1 cellular context compared by ENCODE assay signal in genomic region chr6:117481278-117481925, GRCh38.
A peak's percentile ranks its signal among the peaks of the same experiment; 100 is the strongest.
TF ChIP-seq lines count a peak whose summit lies in the region.

No MANE protein-coding gene starts in this region.

TF ChIP-seq in HepG2, 621 proteins besides CTCF, POLR2A, EP300 and RAD21 (continued from another document and continues in another):
- TF ChIP-seq STAT6 (CRISPR knock-in tag; IDR thresholded peaks at IDR 0.05; ENCODE audit: borderline replicate concordance): no peak
- TF ChIP-seq TBX2 (CRISPR knock-in tag; IDR thresholded peaks at IDR 0.05; ENCODE audit: borderline replicate concordance): peak; percentile 92
- no peak for TF ChIP-seq SMARCC2 (IDR thresholded peaks at IDR 0.05)
- TF ChIP-seq PRPF4 (IDR thresholded peaks at IDR 0.05; ENCODE audit: low read depth, low read length, poor library complexity, severe bottlenecking): no peak
- no peak for TF ChIP-seq RORA (CRISPR knock-in tag; IDR thresholded peaks at IDR 0.05)
- peak; percentile 72 for TF ChIP-seq BORCS8-MEF2B (CRISPR knock-in tag; IDR thresholded peaks at IDR 0.05)
- no peak for TF ChIP-seq NR3C1 (CRISPR knock-in tag; IDR thresholded peaks at IDR 0.05)
- TF ChIP-seq, protein P1, sequence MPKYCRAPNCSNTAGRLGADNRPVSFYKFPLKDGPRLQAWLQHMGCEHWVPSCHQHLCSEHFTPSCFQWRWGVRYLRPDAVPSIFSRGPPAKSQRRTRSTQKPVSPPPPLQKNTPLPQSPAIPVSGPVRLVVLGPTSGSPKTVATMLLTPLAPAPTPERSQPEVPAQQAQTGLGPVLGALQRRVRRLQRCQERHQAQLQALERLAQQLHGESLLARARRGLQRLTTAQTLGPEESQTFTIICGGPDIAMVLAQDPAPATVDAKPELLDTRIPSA (CRISPR knock-in tag; IDR thresholded peaks at IDR 0.05; ENCODE audit: borderline replicate concordance): no peak
- TF ChIP-seq ZNF431 (CRISPR knock-in tag; IDR thresholded peaks at IDR 0.05; ENCODE audit: borderline replicate concordance, low read depth): peak; percentile 67
- no peak for TF ChIP-seq SMAD1 (CRISPR knock-in tag; IDR thresholded peaks at IDR 0.05; ENCODE audit: borderline replicate concordance, low read depth)
- no peak for TF ChIP-seq ZNF570 (CRISPR knock-in tag; IDR thresholded peaks at IDR 0.05; ENCODE audit: borderline replicate concordance)
- TF ChIP-seq, protein P2, sequence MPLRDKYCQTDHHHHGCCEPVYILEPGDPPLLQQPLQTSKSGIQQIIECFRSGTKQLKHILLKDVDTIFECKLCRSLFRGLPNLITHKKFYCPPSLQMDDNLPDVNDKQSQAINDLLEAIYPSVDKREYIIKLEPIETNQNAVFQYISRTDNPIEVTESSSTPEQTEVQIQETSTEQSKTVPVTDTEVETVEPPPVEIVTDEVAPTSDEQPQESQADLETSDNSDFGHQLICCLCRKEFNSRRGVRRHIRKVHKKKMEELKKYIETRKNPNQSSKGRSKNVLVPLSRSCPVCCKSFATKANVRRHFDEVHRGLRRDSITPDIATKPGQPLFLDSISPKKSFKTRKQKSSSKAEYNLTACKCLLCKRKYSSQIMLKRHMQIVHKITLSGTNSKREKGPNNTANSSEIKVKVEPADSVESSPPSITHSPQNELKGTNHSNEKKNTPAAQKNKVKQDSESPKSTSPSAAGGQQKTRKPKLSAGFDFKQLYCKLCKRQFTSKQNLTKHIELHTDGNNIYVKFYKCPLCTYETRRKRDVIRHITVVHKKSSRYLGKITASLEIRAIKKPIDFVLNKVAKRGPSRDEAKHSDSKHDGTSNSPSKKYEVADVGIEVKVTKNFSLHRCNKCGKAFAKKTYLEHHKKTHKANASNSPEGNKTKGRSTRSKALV (CRISPR knock-in tag; IDR thresholded peaks at IDR 0.05): peak; percentile 93; the same call in 1 of the 2 replicates
- TF ChIP-seq ZNF737 (CRISPR knock-in tag; IDR thresholded peaks at IDR 0.05; ENCODE audit: borderline replicate concordance): no peak
- no peak for TF ChIP-seq ZSCAN29 (CRISPR knock-in tag; conservative IDR thresholded peaks at IDR 0.05)
- TF ChIP-seq ZSCAN30 (CRISPR knock-in tag; IDR thresholded peaks at IDR 0.05): no peak
- peak; percentile 40; the same call in 1 of the 2 replicates for TF ChIP-seq ELF1 (CRISPR knock-in tag; IDR thresholded peaks at IDR 0.05)
- 0 out of 4 replicates have a peak, but pooled peaks of 1 of the 2 experiments have one; percentile 39 for TF ChIP-seq ATF4 (CRISPR knock-in tag; IDR thresholded peaks at IDR 0.05)
- TF ChIP-seq RFXANK (CRISPR knock-in tag; IDR thresholded peaks at IDR 0.05): no peak
- no peak; the same call in 1 of the 2 replicates for TF ChIP-seq PAX8 (CRISPR knock-in tag; IDR thresholded peaks at IDR 0.05; ENCODE audit: borderline replicate concordance)
- TF ChIP-seq GATAD1 (CRISPR knock-in tag; IDR thresholded peaks at IDR 0.05): peak; percentile 59
- no peak for TF ChIP-seq NCOA5 (CRISPR knock-in tag; IDR thresholded peaks at IDR 0.05)
- no peak for TF ChIP-seq EED (CRISPR knock-in tag; IDR thresholded peaks at IDR 0.05)
- TF ChIP-seq ZNF577 (CRISPR knock-in tag; IDR thresholded peaks at IDR 0.05; ENCODE audit: borderline replicate concordance, low read depth): no peak
- TF ChIP-seq, protein P3, sequence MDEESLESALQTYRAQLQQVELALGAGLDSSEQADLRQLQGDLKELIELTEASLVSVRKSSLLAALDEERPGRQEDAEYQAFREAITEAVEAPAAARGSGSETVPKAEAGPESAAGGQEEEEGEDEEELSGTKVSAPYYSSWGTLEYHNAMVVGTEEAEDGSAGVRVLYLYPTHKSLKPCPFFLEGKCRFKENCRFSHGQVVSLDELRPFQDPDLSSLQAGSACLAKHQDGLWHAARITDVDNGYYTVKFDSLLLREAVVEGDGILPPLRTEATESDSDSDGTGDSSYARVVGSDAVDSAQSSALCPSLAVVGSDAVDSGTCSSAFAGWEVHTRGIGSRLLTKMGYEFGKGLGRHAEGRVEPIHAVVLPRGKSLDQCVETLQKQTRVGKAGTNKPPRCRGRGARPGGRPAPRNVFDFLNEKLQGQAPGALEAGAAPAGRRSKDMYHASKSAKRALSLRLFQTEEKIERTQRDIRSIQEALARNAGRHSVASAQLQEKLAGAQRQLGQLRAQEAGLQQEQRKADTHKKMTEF (CRISPR knock-in tag; IDR thresholded peaks at IDR 0.05): peak; percentile 37; the same call in 1 of the 2 replicates
- TF ChIP-seq IRF9 (CRISPR knock-in tag; IDR thresholded peaks at IDR 0.05; ENCODE audit: borderline replicate concordance): no peak
- no peak for TF ChIP-seq AKAP8 (CRISPR knock-in tag; IDR thresholded peaks at IDR 0.05)
- TF ChIP-seq ZNF30 (CRISPR knock-in tag; IDR thresholded peaks at IDR 0.05): no peak
- TF ChIP-seq, protein P4, sequence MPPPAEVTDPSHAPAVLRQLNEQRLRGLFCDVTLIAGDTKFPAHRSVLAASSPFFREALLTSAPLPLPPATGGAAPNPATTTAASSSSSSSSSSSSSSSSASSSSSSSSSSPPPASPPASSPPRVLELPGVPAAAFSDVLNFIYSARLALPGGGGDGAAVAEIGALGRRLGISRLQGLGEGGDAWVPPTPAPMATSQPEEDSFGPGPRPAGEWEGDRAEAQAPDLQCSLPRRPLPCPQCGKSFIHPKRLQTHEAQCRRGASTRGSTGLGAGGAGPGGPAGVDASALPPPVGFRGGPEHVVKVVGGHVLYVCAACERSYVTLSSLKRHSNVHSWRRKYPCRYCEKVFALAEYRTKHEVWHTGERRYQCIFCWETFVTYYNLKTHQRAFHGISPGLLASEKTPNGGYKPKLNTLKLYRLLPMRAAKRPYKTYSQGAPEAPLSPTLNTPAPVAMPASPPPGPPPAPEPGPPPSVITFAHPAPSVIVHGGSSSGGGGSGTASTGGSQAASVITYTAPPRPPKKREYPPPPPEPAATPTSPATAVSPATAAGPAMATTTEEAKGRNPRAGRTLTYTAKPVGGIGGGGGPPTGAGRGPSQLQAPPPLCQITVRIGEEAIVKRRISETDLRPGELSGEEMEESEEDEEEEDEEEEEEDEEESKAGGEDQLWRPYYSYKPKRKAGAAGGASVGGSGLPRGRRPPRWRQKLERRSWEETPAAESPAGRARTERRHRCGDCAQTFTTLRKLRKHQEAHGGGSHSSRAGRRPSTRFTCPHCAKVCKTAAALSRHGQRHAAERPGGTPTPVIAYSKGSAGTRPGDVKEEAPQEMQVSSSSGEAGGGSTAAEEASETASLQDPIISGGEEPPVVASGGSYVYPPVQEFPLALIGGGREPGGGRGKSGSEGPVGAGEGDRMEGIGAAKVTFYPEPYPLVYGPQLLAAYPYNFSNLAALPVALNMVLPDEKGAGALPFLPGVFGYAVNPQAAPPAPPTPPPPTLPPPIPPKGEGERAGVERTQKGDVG (CRISPR knock-in tag; IDR thresholded peaks at IDR 0.05; ENCODE audit: borderline replicate concordance): no peak
- peak; percentile 93 for TF ChIP-seq HOXA3 (CRISPR knock-in tag; IDR thresholded peaks at IDR 0.05)
- TF ChIP-seq ZNF33A (CRISPR knock-in tag; IDR thresholded peaks at IDR 0.05; ENCODE audit: borderline replicate concordance): no peak
- TF ChIP-seq SMAD9 (CRISPR knock-in tag; IDR thresholded peaks at IDR 0.05): no peak; the same call in 1 of the 2 replicates
- TF ChIP-seq JUNB (CRISPR knock-in tag; IDR thresholded peaks at IDR 0.05; ENCODE audit: borderline replicate concordance): no peak
- TF ChIP-seq WIZ (CRISPR knock-in tag; IDR thresholded peaks at IDR 0.05): no peak
- TF ChIP-seq ZNF234 (CRISPR knock-in tag; conservative IDR thresholded peaks at IDR 0.05): no peak
- peak; percentile 7; the same call in 1 of the 2 replicates for TF ChIP-seq CREM (IDR thresholded peaks at IDR 0.05)
- no peak for TF ChIP-seq CREM (CRISPR knock-in tag; IDR thresholded peaks at IDR 0.05)
- TF ChIP-seq TRIM22 (IDR thresholded peaks at IDR 0.05): no peak
- no peak for TF ChIP-seq ZFP82 (CRISPR knock-in tag; IDR thresholded peaks at IDR 0.05; ENCODE audit: borderline replicate concordance)
- TF ChIP-seq, protein P5, sequence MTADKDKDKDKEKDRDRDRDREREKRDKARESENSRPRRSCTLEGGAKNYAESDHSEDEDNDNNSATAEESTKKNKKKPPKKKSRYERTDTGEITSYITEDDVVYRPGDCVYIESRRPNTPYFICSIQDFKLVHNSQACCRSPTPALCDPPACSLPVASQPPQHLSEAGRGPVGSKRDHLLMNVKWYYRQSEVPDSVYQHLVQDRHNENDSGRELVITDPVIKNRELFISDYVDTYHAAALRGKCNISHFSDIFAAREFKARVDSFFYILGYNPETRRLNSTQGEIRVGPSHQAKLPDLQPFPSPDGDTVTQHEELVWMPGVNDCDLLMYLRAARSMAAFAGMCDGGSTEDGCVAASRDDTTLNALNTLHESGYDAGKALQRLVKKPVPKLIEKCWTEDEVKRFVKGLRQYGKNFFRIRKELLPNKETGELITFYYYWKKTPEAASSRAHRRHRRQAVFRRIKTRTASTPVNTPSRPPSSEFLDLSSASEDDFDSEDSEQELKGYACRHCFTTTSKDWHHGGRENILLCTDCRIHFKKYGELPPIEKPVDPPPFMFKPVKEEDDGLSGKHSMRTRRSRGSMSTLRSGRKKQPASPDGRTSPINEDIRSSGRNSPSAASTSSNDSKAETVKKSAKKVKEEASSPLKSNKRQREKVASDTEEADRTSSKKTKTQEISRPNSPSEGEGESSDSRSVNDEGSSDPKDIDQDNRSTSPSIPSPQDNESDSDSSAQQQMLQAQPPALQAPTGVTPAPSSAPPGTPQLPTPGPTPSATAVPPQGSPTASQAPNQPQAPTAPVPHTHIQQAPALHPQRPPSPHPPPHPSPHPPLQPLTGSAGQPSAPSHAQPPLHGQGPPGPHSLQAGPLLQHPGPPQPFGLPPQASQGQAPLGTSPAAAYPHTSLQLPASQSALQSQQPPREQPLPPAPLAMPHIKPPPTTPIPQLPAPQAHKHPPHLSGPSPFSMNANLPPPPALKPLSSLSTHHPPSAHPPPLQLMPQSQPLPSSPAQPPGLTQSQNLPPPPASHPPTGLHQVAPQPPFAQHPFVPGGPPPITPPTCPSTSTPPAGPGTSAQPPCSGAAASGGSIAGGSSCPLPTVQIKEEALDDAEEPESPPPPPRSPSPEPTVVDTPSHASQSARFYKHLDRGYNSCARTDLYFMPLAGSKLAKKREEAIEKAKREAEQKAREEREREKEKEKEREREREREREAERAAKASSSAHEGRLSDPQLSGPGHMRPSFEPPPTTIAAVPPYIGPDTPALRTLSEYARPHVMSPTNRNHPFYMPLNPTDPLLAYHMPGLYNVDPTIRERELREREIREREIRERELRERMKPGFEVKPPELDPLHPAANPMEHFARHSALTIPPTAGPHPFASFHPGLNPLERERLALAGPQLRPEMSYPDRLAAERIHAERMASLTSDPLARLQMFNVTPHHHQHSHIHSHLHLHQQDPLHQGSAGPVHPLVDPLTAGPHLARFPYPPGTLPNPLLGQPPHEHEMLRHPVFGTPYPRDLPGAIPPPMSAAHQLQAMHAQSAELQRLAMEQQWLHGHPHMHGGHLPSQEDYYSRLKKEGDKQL (CRISPR knock-in tag; IDR thresholded peaks at IDR 0.05; ENCODE audit: low read depth): peak; percentile 78; the same call in 1 of the 2 replicates
- TF ChIP-seq ZNF224 (CRISPR knock-in tag; IDR thresholded peaks at IDR 0.05): 0 out of 2 replicates have a peak, but pooled peaks have one; percentile 7
- TF ChIP-seq GATA4 (IDR thresholded peaks at IDR 0.05; ENCODE audit: borderline replicate concordance, low read depth): no peak
